26 cellular contexts compared by ENCODE assay signal in genomic region chr17:78002166-78002565, GRCh38.
"Had no signal": no experiment of that assay in that cellular context is flagged by ENCODE, and none has a peak within 500 bp of the region (broad histone marks: within the 10 kb centered on the region; RNA-seq: fewer than 3 reads in every experiment).

No MANE protein-coding gene starts in this region.

- FAIRE-seq: colon, keratinocyte, urothelium cell line had no signal

- H3K27me3 ChIP-seq: dorsolateral prefrontal cortex, gastrocnemius medialis, neural progenitor cell, spleen, testis, tibial artery, upper lobe of left lung had no signal

- H3K27me3 Mint-ChIP-seq: stimulated activated memory B cell treated with anti-CD40 and anti-IgM and Interleukin-4, amounts not matched to agents 10 μg/mL and 1 μg/mL and 100 μg/mL, for 72 hours had no signal

- H3K9me3 ChIP-seq: gastrocnemius medialis, lower lobe of right lung, prostate gland, spleen, testis, tibial artery, upper lobe of left lung had no signal

- H3K4me3 ChIP-seq: dorsolateral prefrontal cortex, gastrocnemius medialis, lower lobe of right lung, neural progenitor cell, prostate gland, skin epidermis, spleen, testis, tibial artery, upper lobe of left lung had no signal

- H3K27ac ChIP-seq: epithelial cell of prostate, lower lobe of right lung, neural progenitor cell, parathyroid adenoma, prostate gland, skin epidermis, spleen, testis, tibial artery, upper lobe of left lung had no signal

- H3K9me3 Mint-ChIP-seq: nephron; neural progenitor cell; stimulated activated memory B cell treated with anti-CD40 and anti-IgM and Interleukin-4, amounts not matched to agents 10 μg/mL and 1 μg/mL and 100 μg/mL, for 72 hours had no signal

- H3K4me1 ChIP-seq: parathyroid adenoma, prostate gland, testis had no signal

- H2AFZ ChIP-seq: neural progenitor cell, parathyroid adenoma had no signal

- H3K36me3 ChIP-seq: gastrocnemius medialis, prostate gland had no signal

- H3K9ac ChIP-seq: neural progenitor cell, parathyroid adenoma had no signal

- H3K27ac Mint-ChIP-seq: nephron; neural progenitor cell; stimulated activated memory B cell treated with anti-CD40 and anti-IgM and Interleukin-4, amounts not matched to agents 10 μg/mL and 1 μg/mL and 100 μg/mL, for 72 hours had no signal

- H3K4me3 Mint-ChIP-seq: nephron; neural progenitor cell; stimulated activated memory B cell treated with anti-CD40 and anti-IgM and Interleukin-4, amounts not matched to agents 10 μg/mL and 1 μg/mL and 100 μg/mL, for 72 hours had no signal

- H3K4me2 ChIP-seq: neural progenitor cell had no signal

- DNase-seq: dorsolateral prefrontal cortex; effector CD4-positive, alpha-beta T cell; foreskin fibroblast; gastrocnemius medialis; head of caudate nucleus; left ventricle myocardium superior; lower lobe of right lung; right cardiac atrium; spleen; stimulated activated CD4-positive, alpha-beta T cell treated with anti-CD3 and anti-CD28 coated beads, Interleukin-4, amount 100 ng/mL, for 4 hours; stimulated activated naive CD8-positive, alpha-beta T cell treated with anti-CD3 and anti-CD28 coated beads, Interleukin-15, Interleukin-2, amounts not matched to agents 100 U/mL and 50 U/mL, for 24 hours; substantia nigra; testis; tibial artery; upper lobe of left lung had no signal

- ATAC-seq: esophagus mucosa; gastrocnemius medialis; left ventricle myocardium superior; lower lobe of right lung; right cardiac atrium; stimulated activated memory B cell treated with anti-CD40 and anti-IgM and Interleukin-4, amounts not matched to agents 10 μg/mL and 1 μg/mL and 100 μg/mL, for 72 hours; stimulated activated naive CD8-positive, alpha-beta T cell treated with anti-CD3 and anti-CD28 coated beads, Interleukin-15, Interleukin-2, amounts not matched to agents 100 U/mL and 50 U/mL, for 24 hours had no signal
